10 cellular contexts compared by ENCODE assay signal in the genomic region with DNA sequence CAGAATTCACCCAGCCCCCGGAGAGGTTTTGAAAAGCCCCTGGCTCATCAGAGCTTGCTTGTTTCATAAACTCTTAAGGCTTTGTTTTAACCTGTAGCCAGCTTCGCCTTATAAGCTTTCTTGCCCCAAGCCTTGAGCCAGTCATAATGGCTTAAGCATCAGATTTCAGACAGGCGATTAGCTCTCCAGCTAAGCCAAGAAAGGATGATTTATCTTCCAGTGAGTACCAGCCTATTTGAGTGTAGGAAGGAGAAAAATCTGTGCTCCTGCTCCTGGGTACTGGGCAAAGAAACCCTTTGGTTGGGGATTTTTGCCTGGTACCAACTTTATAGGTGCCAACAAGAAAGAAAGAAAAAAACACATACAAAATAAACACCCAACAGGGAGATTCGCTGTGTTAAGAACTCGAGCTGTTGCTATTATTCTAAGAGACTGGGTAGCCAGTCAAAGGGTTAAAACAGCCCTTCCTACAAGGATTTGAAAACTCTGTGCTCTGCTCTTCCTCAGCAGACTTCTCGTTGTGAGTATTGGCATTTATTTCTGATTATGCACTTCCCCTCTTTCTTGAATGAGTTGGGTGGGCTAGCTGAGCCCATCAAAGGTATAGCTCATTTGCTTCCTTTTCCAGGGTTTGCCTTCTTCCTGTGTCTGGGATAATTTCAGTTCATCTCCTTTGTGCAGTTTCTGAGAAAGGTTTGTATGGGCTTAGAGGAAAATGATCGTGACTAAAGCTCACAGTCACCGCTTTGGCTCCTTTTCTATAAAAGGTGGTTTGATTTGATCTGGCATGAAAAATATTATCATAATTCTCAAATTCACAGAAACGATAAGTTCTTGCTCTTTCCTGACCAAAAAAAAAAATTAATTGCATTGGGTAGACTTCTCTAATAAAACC.
A peak's percentile ranks its signal among the peaks of the same experiment; 100 is the strongest.
DNase-seq lines count a peak whose midpoint lies in the region; ATAC-seq and TF ChIP-seq lines count a peak whose summit lies in the region.
"Had no signal": no experiment of that assay in that cellular context is flagged by ENCODE, and none has a peak within 500 bp of the region (broad histone marks: within the 10 kb centered on the region; RNA-seq: fewer than 3 reads in every experiment).

No MANE protein-coding gene starts in this region.

- peaks cover 45% of the 10 kb centered on the region for H3K79me2 ChIP-seq in mammary epithelial cell (ENCODE audit: insufficient read depth, low read length)

- H3K36me3 ChIP-seq in HUES64 (ENCODE audit: insufficient read depth, low read length) (no peaks in the 10 kb centered on the region), mammary epithelial cell (ENCODE audit: insufficient read depth, low read length) (no peaks in the 10 kb centered on the region)
- H3K36me3 ChIP-seq: SJSA1 had no signal

- in situ Hi-C loops in mammary epithelial cell (cut with MboI; ENCODE audit: low sequenced_read_pairs in 2 of 2) = no loop called here

- H3K4me1 ChIP-seq in HUES64 (ENCODE audit: insufficient read depth, low read length) (peaks cover 30% of the 10 kb centered on the region), mammary epithelial cell (ENCODE audit: insufficient read depth, low read length) (peaks cover 59% of the 10 kb centered on the region)
- H3K4me1 ChIP-seq: SJSA1 had no signal

- H3K9me3 Mint-ChIP-seq in activated naive CD4-positive, alpha-beta T cell treated with anti-CD3 and anti-CD28 coated beads, Interleukin-2, amount 50 U/mL, for 72 hours = no peaks in the 10 kb centered on the region

- peak; percentile 88 for DNase-seq in mammary epithelial cell
- DNase-seq in kidney glomerular epithelial cell (lab: John Stamatoyannopoulos, UW) = peak; percentile 30
- no peak for DNase-seq in activated naive CD4-positive, alpha-beta T cell treated with anti-CD3 and anti-CD28 coated beads, Interleukin-2, amount 50 U/mL, for 72 hours (ENCODE audit: low spot score in 2 of 2)
- no peak for DNase-seq in Kasumi-1 (lab: John Stamatoyannopoulos, UW)
- DNase-seq: activated gamma-delta T cell had no signal

- dilution Hi-C loops in mammary epithelial cell (cut with HindIII; ENCODE audit: low sequenced_read_pairs) = no loop called here

- BruUV-seq in mammary epithelial cell (replicated peaks; lab: Mats Ljungman, UMichigan) = TSS peak; percentile 50

- intact Hi-C loops in mammary epithelial cell (cut with micrococcal nuclease) = loop anchor here (1.0 to 2.0 kb wide), 2 partner anchors 8 to 68 kb away; no protein-coding TSS in a partner anchor

- no peak for TF ChIP-seq CTCF in mammary epithelial cell (conservative IDR thresholded peaks at IDR 0.05 in 1 of 2, IDR thresholded peaks at IDR 0.05 in 1 of 2; ENCODE audit: extremely low read depth in 1 of 2, insufficient read depth in 1 of 2, low read depth in 1 of 2, low read length in 2 of 2)

- no peaks in the 10 kb centered on the region for H4K20me1 ChIP-seq in mammary epithelial cell (ENCODE audit: insufficient read depth, low read length)

- H3K9me3 ChIP-seq in HUES64 (ENCODE audit: insufficient read depth, low read depth, low read length) (no peaks in the 10 kb centered on the region), mammary epithelial cell (replicated peaks; ENCODE audit: insufficient read depth, low read length) (no peaks in the 10 kb centered on the region)
- H3K9me3 ChIP-seq: SJSA1 had no signal

- H3K4me3 ChIP-seq in HUES64 (ENCODE audit: low read length) = peak overlapping the region; percentile 11; the same call in 1 of the 2 replicates
- peak overlapping the region; percentile 52 to 60 (median 59) for H3K4me3 ChIP-seq in mammary epithelial cell (replicated peaks in 1 of 3; ENCODE audit: insufficient read depth in 1 of 3, low read depth in 2 of 3, low read length in 3 of 3)
- H3K4me3 ChIP-seq: SJSA1 had no signal

- H3K36me3 Mint-ChIP-seq in activated naive CD4-positive, alpha-beta T cell treated with anti-CD3 and anti-CD28 coated beads, Interleukin-2, amount 50 U/mL, for 72 hours = no peaks in the 10 kb centered on the region

- no peak overlapping the region for H3K27ac Mint-ChIP-seq in activated naive CD4-positive, alpha-beta T cell treated with anti-CD3 and anti-CD28 coated beads, Interleukin-2, amount 50 U/mL, for 72 hours

- H3K27ac ChIP-seq in HUES64 (ENCODE audit: low read depth, low read length) (peak overlapping the region; percentile 34), mammary epithelial cell (ENCODE audit: insufficient read depth, low read depth, low read length) (peak overlapping the region; percentile 99), temporal lobe (ENCODE audit: low read depth, low read length) (peak overlapping the region; percentile 25)
- H3K27ac ChIP-seq: SJSA1 had no signal

- H3K27me3 ChIP-seq in HUES64 (ENCODE audit: insufficient read depth, low read length) (no peaks in the 10 kb centered on the region), mammary epithelial cell (ENCODE audit: insufficient read depth, low read length) (no peaks in the 10 kb centered on the region)
- H3K27me3 ChIP-seq: SJSA1 had no signal

- H3K4me2 ChIP-seq in mammary epithelial cell (ENCODE audit: insufficient read depth, low read depth, low read length) = peak overlapping the region; percentile 95

- H2AFZ ChIP-seq in mammary epithelial cell (ENCODE audit: low read depth, low read length) = no peak overlapping the region

- WGBS in HUES64 = 42% methylated on average over 8 of the region's 9 CpGs
- WGBS in mammary epithelial cell (ENCODE audit: low coverage, missing lambda C conversion rate) = 0% methylated on average over 9 of the region's 9 CpGs

- CTCF ChIA-PET in mammary epithelial cell (lab: Charles Lee; ENCODE audit: low non-redundant PET) = interaction anchor here (0.8 kb wide), 1 partner anchor 11 kb away, joined by 3 read pairs; no protein-coding TSS in a partner anchor

- H3K9ac ChIP-seq in HUES64 (ENCODE audit: low read depth, low read length) = peak overlapping the region; percentile 13; the same call in 1 of the 2 replicates
- peak overlapping the region; percentile 95 for H3K9ac ChIP-seq in mammary epithelial cell (ENCODE audit: insufficient read depth, low read length)

- ATAC-seq in HG02571 (IDR thresholded peaks at IDR 0.05; ENCODE audit: unreplicated experiment) (no peak), GM21515 (IDR thresholded peaks at IDR 0.05; ENCODE audit: unreplicated experiment) (no peak)
- no peak for ATAC-seq in activated naive CD4-positive, alpha-beta T cell treated with anti-CD3 and anti-CD28 coated beads, Interleukin-2, amount 50 U/mL, for 72 hours

Comparison
In these comparisons a context has a peak if more than half of its experiments do, and no peak if none do; other contexts are left out.
1. H3K27ac ChIP-seq: peak in every context shown above with its lines; median percentile 99 in mammary epithelial cell; 34 in HUES64; 25 in temporal lobe.
2. DNase-seq: peak in mammary epithelial cell (single experiment) and kidney glomerular epithelial cell (single experiment); none in activated naive CD4-positive, alpha-beta T cell treated with anti-CD3 and anti-CD28 coated beads, Interleukin-2, amount 50 U/mL, for 72 hours (0 of 2) and Kasumi-1 (0 of 2).